Comparison of ENCODE assay signal across 32 cellular contexts in genomic region chr16:4748682-4749411, GRCh38. TPM values are rescaled to one million over a fixed set of nuclear protein-coding genes. Genes with fewer than 3 reads are reported as not detected.
DNase-seq lines count a peak whose midpoint lies in the region; ATAC-seq, FAIRE-seq and TF ChIP-seq lines count a peak whose summit lies in the region.
"Had no signal": no experiment of that assay in that cellular context is flagged by ENCODE, and none has a peak within 500 bp of the region (broad histone marks: within the 10 kb centered on the region; RNA-seq: fewer than 3 reads in every experiment).

No MANE protein-coding gene starts in this region.

- no peak for TF ChIP-seq CTCF in neural crest cell (conservative IDR thresholded peaks at IDR 0.05)

- DNase-seq in activated T-cell treated with anti-CD3 and anti-CD28 coated beads, Interleukin-2, amount 50 U/mL, for 24 hours: no peak
- no peak for DNase-seq in activated T-cell treated with anti-CD3 and anti-CD28 coated beads for 4 hours
- peak; percentile 15 for DNase-seq in D341Med (ENCODE audit: low spot score)
- DNase-seq in activated naive CD8-positive, alpha-beta T cell treated with anti-CD3 and anti-CD28 coated beads, Interleukin-2, amount 10 ng/mL, durations not matched to agents 7 days and 5 days: no peak
- no peak for DNase-seq in neural crest cell (ENCODE audit: low read depth, low spot score)
- DNase-seq in AG08396 (ENCODE audit: low spot score): no peak
- no peak for DNase-seq in GM19239 (ENCODE audit: insufficient read length, low spot score)
- DNase-seq: activated effector memory CD4-positive, alpha-beta T cell treated with Interleukin-2 at 50 U/mL for 16 hours; BE2C; brain microvascular endothelial cell; mesendoderm; NCI-H1092 treated with DMSO at 0.1 percent for 48 hours; NCI-H187; NCI-H2171; NCI-H510A treated with DMSO at 0.1 percent for 48 hours; NK-92 treated with Interleukin-12 subunit alpha and Interleukin-12 subunit beta, amount 100 ng/mL, for 24 hours; PC-3; transverse colon had no signal

- peak overlapping the region; percentile 83 for H3K27ac Mint-ChIP-seq in activated T-cell treated with anti-CD3 and anti-CD28 coated beads, Interleukin-2, amount 50 U/mL, for 24 hours
- peak overlapping the region; percentile 77 for H3K27ac Mint-ChIP-seq in activated naive CD8-positive, alpha-beta T cell treated with anti-CD3 and anti-CD28 coated beads, Interleukin-2, amount 10 ng/mL, durations not matched to agents 7 days and 5 days
- H3K27ac Mint-ChIP-seq in neural crest cell (ENCODE audit: unreplicated experiment): peak overlapping the region; percentile 78
- H3K27ac Mint-ChIP-seq: IgD-negative memory B cell, WTC11 had no signal

- peaks cover 16% of the 10 kb centered on the region for H3K4me1 Mint-ChIP-seq in activated T-cell treated with anti-CD3 and anti-CD28 coated beads, Interleukin-2, amount 50 U/mL, for 24 hours (ENCODE audit: low read depth)
- peaks cover 16% of the 10 kb centered on the region for H3K4me1 Mint-ChIP-seq in activated naive CD8-positive, alpha-beta T cell treated with anti-CD3 and anti-CD28 coated beads, Interleukin-2, amount 10 ng/mL, durations not matched to agents 7 days and 5 days
- no peaks in the 10 kb centered on the region for H3K4me1 Mint-ChIP-seq in neural crest cell

- FAIRE-seq in GM19239 (lab: Jason Lieb, UNC): no peak
- FAIRE-seq: A204.1, D721Med, H1, islet of Langerhans had no signal

- H3K36me3 Mint-ChIP-seq in activated T-cell treated with anti-CD3 and anti-CD28 coated beads, Interleukin-2, amount 50 U/mL, for 24 hours (ENCODE audit: low read depth): peaks cover 31% of the 10 kb centered on the region
- peaks cover 2% of the 10 kb centered on the region for H3K36me3 Mint-ChIP-seq in activated naive CD8-positive, alpha-beta T cell treated with anti-CD3 and anti-CD28 coated beads, Interleukin-2, amount 10 ng/mL, durations not matched to agents 7 days and 5 days
- peaks cover 3% of the 10 kb centered on the region for H3K36me3 Mint-ChIP-seq in neural crest cell (ENCODE audit: low read depth)
- H3K36me3 Mint-ChIP-seq: IgD-negative memory B cell had no signal

- no peak for ATAC-seq in activated naive CD8-positive, alpha-beta T cell treated with anti-CD3 and anti-CD28 coated beads, Interleukin-2, amount 10 ng/mL, durations not matched to agents 7 days and 5 days (ENCODE audit: low read depth)
- ATAC-seq in HG03432 (IDR thresholded peaks at IDR 0.05; ENCODE audit: unreplicated experiment): no peak
- ATAC-seq: left lung, PC-3, SK-N-SH treated with all-trans-retinoic acid at 6 μM for 48 hours, WTC11 had no signal

- no peak overlapping the region for H3K4me3 Mint-ChIP-seq in activated T-cell treated with anti-CD3 and anti-CD28 coated beads, Interleukin-2, amount 50 U/mL, for 24 hours
- peak overlapping the region; percentile 16 for H3K4me3 Mint-ChIP-seq in activated naive CD8-positive, alpha-beta T cell treated with anti-CD3 and anti-CD28 coated beads, Interleukin-2, amount 10 ng/mL, durations not matched to agents 7 days and 5 days
- no peak overlapping the region for H3K4me3 Mint-ChIP-seq in neural crest cell
- H3K4me3 Mint-ChIP-seq: WTC11 had no signal

- no peaks in the 10 kb centered on the region for H3K9me3 Mint-ChIP-seq in activated T-cell treated with anti-CD3 and anti-CD28 coated beads, Interleukin-2, amount 50 U/mL, for 24 hours
- no peaks in the 10 kb centered on the region for H3K9me3 Mint-ChIP-seq in activated naive CD8-positive, alpha-beta T cell treated with anti-CD3 and anti-CD28 coated beads, Interleukin-2, amount 10 ng/mL, durations not matched to agents 7 days and 5 days
- H3K9me3 Mint-ChIP-seq in neural crest cell: no peaks in the 10 kb centered on the region
- H3K9me3 Mint-ChIP-seq: IgD-negative memory B cell, WTC11 had no signal

- no peaks in the 10 kb centered on the region for H3K27me3 Mint-ChIP-seq in activated T-cell treated with anti-CD3 and anti-CD28 coated beads, Interleukin-2, amount 50 U/mL, for 24 hours
- H3K27me3 Mint-ChIP-seq in activated naive CD8-positive, alpha-beta T cell treated with anti-CD3 and anti-CD28 coated beads, Interleukin-2, amount 10 ng/mL, durations not matched to agents 7 days and 5 days: no peaks in the 10 kb centered on the region
- H3K27me3 Mint-ChIP-seq in neural crest cell (ENCODE audit: low read depth): no peaks in the 10 kb centered on the region
- H3K27me3 Mint-ChIP-seq: IgD-negative memory B cell had no signal

- POLR2A ChIA-PET in activated naive CD8-positive, alpha-beta T cell treated with anti-CD3 and anti-CD28 coated beads, Interleukin-2, amount 10 ng/mL, durations not matched to agents 7 days and 5 days (lab: Charles Lee): interaction anchor here (0.7 to 4.0 kb wide), 4 partner anchors 12 to 25 kb away, joined by 3 to 28 read pairs (median 6); partner anchors contain the start of genes ANKS3, DNAAF8 and ZNF500

RNA-seq across cellular contexts. Expression of gene DNAAF8, which starts 14.5 kb away (rescaled TPM):
- total RNA-seq in activated naive CD8-positive, alpha-beta T cell treated with anti-CD3 and anti-CD28 coated beads, Interleukin-2, amount 10 ng/mL, durations not matched to agents 7 days and 5 days: under 1 TPM in 1 of 2 experiments, not detected in 1; 0.23 TPM
- total RNA-seq in neural crest cell: 0.68 and 0.96 TPM in 2 replicates
- total RNA-seq: epithelial cell of proximal tubule, H1 had no signal

RNA-seq across cellular contexts. Expression of gene ANKS3, which starts 14.8 kb away (rescaled TPM):
- 10 to 100 TPM; 20.4 to 20.5 TPM for total RNA-seq in activated naive CD8-positive, alpha-beta T cell treated with anti-CD3 and anti-CD28 coated beads, Interleukin-2, amount 10 ng/mL, durations not matched to agents 7 days and 5 days
- total RNA-seq in neural crest cell: 32.0 and 35.5 TPM in 2 replicates

RNA-seq across cellular contexts. Expression of gene ZNF500, which starts 18.1 kb away (rescaled TPM):
- total RNA-seq in activated naive CD8-positive, alpha-beta T cell treated with anti-CD3 and anti-CD28 coated beads, Interleukin-2, amount 10 ng/mL, durations not matched to agents 7 days and 5 days: 10 to 100 TPM; 22.5 to 23.8 TPM
- 17.6 and 21.1 TPM in 2 replicates for total RNA-seq in neural crest cell

RNA-seq across cellular contexts. Expression of gene SEPTIN12, which starts 39.3 kb away (rescaled TPM):
- total RNA-seq in activated naive CD8-positive, alpha-beta T cell treated with anti-CD3 and anti-CD28 coated beads, Interleukin-2, amount 10 ng/mL, durations not matched to agents 7 days and 5 days: not detected
- total RNA-seq in neural crest cell: 0.65 TPM in 1 of 2 replicates, not detected in the other
- total RNA-seq: Daoy, epithelial cell of proximal tubule, H1, left lung, myocyte, omental fat pad, PC-3, skeletal muscle tissue, transverse colon, WTC11 had no signal

RNA-seq across cellular contexts. Expression of gene SMIM22, which starts 46.3 kb away (rescaled TPM):
- total RNA-seq in activated naive CD8-positive, alpha-beta T cell treated with anti-CD3 and anti-CD28 coated beads, Interleukin-2, amount 10 ng/mL, durations not matched to agents 7 days and 5 days: not detected
- total RNA-seq in neural crest cell: not detected in 2 replicates
- total RNA-seq: Daoy, H1, myocyte, omental fat pad, PC-3, skeletal muscle tissue, WTC11 had no signal
